10 cellular contexts compared by ENCODE assay signal in genomic region chr6:100171533-100172321, GRCh38.
DNase-seq lines count a peak whose midpoint lies in the region; ATAC-seq and TF ChIP-seq lines count a peak whose summit lies in the region.
"Had no signal": no experiment of that assay in that cellular context is flagged by ENCODE, and none has a peak within 500 bp of the region (broad histone marks: within the 10 kb centered on the region; RNA-seq: fewer than 3 reads in every experiment).

No MANE protein-coding gene starts in this region.

- H3K27me3 ChIP-seq in brain microvascular endothelial cell (replicated peaks), result no peaks in the 10 kb centered on the region
- H3K27me3 ChIP-seq: BE2C had no signal

- in situ Hi-C loops in brain microvascular endothelial cell (cut with HindIII; ENCODE audit: low pct_ligation_motif_present, low sequenced_read_pairs), result no loop called here

- no peak overlapping the region for H3K4me3 Mint-ChIP-seq in activated CD8-positive, alpha-beta memory T cell treated with anti-CD3 and anti-CD28 coated beads, Interleukin-2, amount 10 ng/mL, durations not matched to agents 7 days and 5 days

- ATAC-seq in activated CD8-positive, alpha-beta memory T cell treated with anti-CD3 and anti-CD28 coated beads, Interleukin-2, amount 10 ng/mL, durations not matched to agents 7 days and 5 days, result peak; percentile 86
- peak; percentile 91 for ATAC-seq in HG02870 (IDR thresholded peaks at IDR 0.05; ENCODE audit: unreplicated experiment)

- TF ChIP-seq CTCF in retinal pigment epithelial cell (conservative IDR thresholded peaks at IDR 0.05; ENCODE audit: low read depth, low read length) (no peak), brain microvascular endothelial cell (IDR thresholded peaks at IDR 0.05; ENCODE audit: low read depth, low read length, missing control alignments) (no peak)

- CTCF ChIA-PET in activated CD8-positive, alpha-beta memory T cell treated with anti-CD3 and anti-CD28 coated beads, Interleukin-2, amount 10 ng/mL, durations not matched to agents 7 days and 5 days (lab: Charles Lee), result interaction anchor here (0.8 to 1.8 kb wide), 7 partner anchors 9 to 169 kb away, joined by 3 to 5 read pairs (median 3); no protein-coding TSS in a partner anchor

- H3K27ac Mint-ChIP-seq in activated CD8-positive, alpha-beta memory T cell treated with anti-CD3 and anti-CD28 coated beads, Interleukin-2, amount 10 ng/mL, durations not matched to agents 7 days and 5 days, result peak overlapping the region; percentile 72

- peaks cover 2% of the 10 kb centered on the region for H3K9me3 Mint-ChIP-seq in activated CD8-positive, alpha-beta memory T cell treated with anti-CD3 and anti-CD28 coated beads, Interleukin-2, amount 10 ng/mL, durations not matched to agents 7 days and 5 days (ENCODE audit: low read depth)

- peaks cover 17% of the 10 kb centered on the region for H3K36me3 Mint-ChIP-seq in activated CD8-positive, alpha-beta memory T cell treated with anti-CD3 and anti-CD28 coated beads, Interleukin-2, amount 10 ng/mL, durations not matched to agents 7 days and 5 days

- no peak overlapping the region for H3K4me3 ChIP-seq in retinal pigment epithelial cell (ENCODE audit: low read length)
- H3K4me3 ChIP-seq in brain microvascular endothelial cell (ENCODE audit: low read depth, low read length), result no peak overlapping the region

- peak; percentile 83 for DNase-seq in activated CD8-positive, alpha-beta memory T cell treated with anti-CD3 and anti-CD28 coated beads, Interleukin-2, amount 10 ng/mL, durations not matched to agents 7 days and 5 days
- no peak for DNase-seq in activated CD8-positive, alpha-beta memory T cell treated with anti-CD3 and anti-CD28 coated beads, Interleukin-2, amount 50 U/mL, for 48 hours
- DNase-seq in NCI-H526 (lab: John Stamatoyannopoulos, UW), result peak; percentile 50 to 63
- peak; percentile 83 for DNase-seq in retinal pigment epithelial cell (ENCODE audit: low read depth)
- no peak for DNase-seq in brain microvascular endothelial cell
- no peak for DNase-seq in NCI-H1436 (lab: John Stamatoyannopoulos, UW)
- no peak for DNase-seq in hippocampal formation (lab: John Stamatoyannopoulos, UW)
- DNase-seq: BE2C, NCI-H1417 had no signal

- no peak overlapping the region for H3K27ac ChIP-seq in brain microvascular endothelial cell

- peaks cover 6% of the 10 kb centered on the region for H3K27me3 Mint-ChIP-seq in activated CD8-positive, alpha-beta memory T cell treated with anti-CD3 and anti-CD28 coated beads, Interleukin-2, amount 10 ng/mL, durations not matched to agents 7 days and 5 days

- H3K4me1 Mint-ChIP-seq in activated CD8-positive, alpha-beta memory T cell treated with anti-CD3 and anti-CD28 coated beads, Interleukin-2, amount 10 ng/mL, durations not matched to agents 7 days and 5 days, result peaks cover 54% of the 10 kb centered on the region

- no peaks in the 10 kb centered on the region for H3K36me3 ChIP-seq in brain microvascular endothelial cell (replicated peaks)
- H3K36me3 ChIP-seq: BE2C had no signal

Comparison
In these comparisons a context has a peak if more than half of its experiments do, and no peak if none do; other contexts are left out.
1. DNase-seq: peak in activated CD8-positive, alpha-beta memory T cell treated with anti-CD3 and anti-CD28 coated beads, Interleukin-2, amount 10 ng/mL, durations not matched to agents 7 days and 5 days (single experiment), NCI-H526 (2 of 2) and retinal pigment epithelial cell (single experiment); none in activated CD8-positive, alpha-beta memory T cell treated with anti-CD3 and anti-CD28 coated beads, Interleukin-2, amount 50 U/mL, for 48 hours (single experiment), brain microvascular endothelial cell (single experiment), NCI-H1436 (single experiment) and hippocampal formation (0 of 2).